In the genomic region with DNA sequence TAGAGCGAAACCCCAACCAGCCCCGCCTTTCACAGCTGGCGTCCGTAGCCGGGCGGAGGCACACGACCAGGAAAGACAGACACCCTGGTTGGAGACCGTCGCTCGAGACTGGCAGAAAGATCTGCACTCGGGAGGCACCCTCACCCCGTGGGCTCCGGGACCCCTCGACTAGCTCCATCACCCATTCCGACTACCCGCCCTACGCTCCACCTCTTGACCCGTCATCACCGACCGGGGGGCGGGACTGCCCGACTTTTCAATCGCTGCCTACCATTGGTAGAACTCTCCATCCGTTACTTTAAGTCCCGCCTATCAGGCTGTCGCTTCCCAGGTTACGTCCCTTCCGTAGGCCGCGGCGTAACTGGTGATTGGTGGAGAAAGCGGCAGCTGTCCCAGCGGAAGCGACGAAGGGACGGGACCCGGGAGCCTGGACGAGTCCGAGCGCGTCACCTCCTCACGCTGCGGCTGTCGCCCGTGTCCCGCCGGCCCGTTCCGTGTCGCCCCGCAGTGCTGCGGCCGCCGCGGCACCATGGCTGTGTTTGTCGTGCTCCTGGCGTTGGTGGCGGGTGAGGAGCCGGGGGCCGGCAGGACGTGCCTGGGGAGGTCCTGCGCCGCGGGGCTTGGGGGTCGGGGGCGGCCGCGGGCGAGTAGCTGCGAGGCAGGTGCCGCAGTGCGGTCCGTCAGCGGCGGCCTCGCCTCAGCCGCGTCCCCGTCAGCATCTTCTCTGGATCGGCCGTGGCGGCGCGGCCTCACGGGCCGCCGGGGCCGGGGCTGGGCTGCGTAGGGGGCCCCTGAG, we compare ENCODE assay signal across 8 cellular contexts. TPM values are rescaled to one million over a fixed set of nuclear protein-coding genes. Genes with fewer than 3 reads are reported as not detected.
DNase-seq lines count a peak whose midpoint lies in the region; ATAC-seq and TF ChIP-seq lines count a peak whose summit lies in the region.

A gene with protein sequence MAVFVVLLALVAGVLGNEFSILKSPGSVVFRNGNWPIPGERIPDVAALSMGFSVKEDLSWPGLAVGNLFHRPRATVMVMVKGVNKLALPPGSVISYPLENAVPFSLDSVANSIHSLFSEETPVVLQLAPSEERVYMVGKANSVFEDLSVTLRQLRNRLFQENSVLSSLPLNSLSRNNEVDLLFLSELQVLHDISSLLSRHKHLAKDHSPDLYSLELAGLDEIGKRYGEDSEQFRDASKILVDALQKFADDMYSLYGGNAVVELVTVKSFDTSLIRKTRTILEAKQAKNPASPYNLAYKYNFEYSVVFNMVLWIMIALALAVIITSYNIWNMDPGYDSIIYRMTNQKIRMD (plus strand): TSS at position 434 of the 796 bp plus-strand sequence. CDS start 96 bp downstream, at position 530.

- TF ChIP-seq POLR2A in gastroesophageal sphincter (IDR thresholded peaks at IDR 0.05) = peak; percentile 79 to 84

- CTCF ChIA-PET in activated naive CD4-positive, alpha-beta T cell treated with anti-CD3 and anti-CD28 coated beads, Interleukin-2, amount 10 ng/mL, durations not matched to agents 7 days and 5 days (lab: Charles Lee) = interaction anchor here (0.8 to 0.9 kb wide), 3 partner anchors 8 to 37 kb away, joined by 3 to 4 read pairs (median 3); no protein-coding TSS in a partner anchor

- no peaks in the 10 kb centered on the region for H3K27me3 Mint-ChIP-seq in activated naive CD4-positive, alpha-beta T cell treated with anti-CD3 and anti-CD28 coated beads, Interleukin-2, amount 10 ng/mL, durations not matched to agents 7 days and 5 days

- TF ChIP-seq CTCF in HFF-Myc (IDR thresholded peaks at IDR 0.05; ENCODE audit: low read depth, low read length, missing control alignments) (no peak), gastroesophageal sphincter (IDR thresholded peaks at IDR 0.05) (no peak), neutrophil (IDR thresholded peaks at IDR 0.05) (peak; percentile 13)

- peaks cover 2% of the 10 kb centered on the region for H3K36me3 Mint-ChIP-seq in activated naive CD4-positive, alpha-beta T cell treated with anti-CD3 and anti-CD28 coated beads, Interleukin-2, amount 10 ng/mL, durations not matched to agents 7 days and 5 days

- peak within 1 kb of the TSS; percentile 90 for H3K27ac Mint-ChIP-seq in activated naive CD4-positive, alpha-beta T cell treated with anti-CD3 and anti-CD28 coated beads, Interleukin-2, amount 10 ng/mL, durations not matched to agents 7 days and 5 days

- no peaks in the 10 kb centered on the region for H3K9me3 ChIP-seq in gastroesophageal sphincter
- H3K9me3 ChIP-seq in neutrophil = no peaks in the 10 kb centered on the region

- DNase-seq in GM03348 (ENCODE audit: low spot score) = peak; percentile 95
- peak; percentile 83 for DNase-seq in HFF-Myc (ENCODE audit: extremely low read depth, low read depth)
- DNase-seq in NAMALWA (ENCODE audit: low spot score) = peak; percentile 96
- peak; percentile 94 for DNase-seq in SK-N-DZ (ENCODE audit: low spot score)
- peak; percentile 93 for DNase-seq in activated naive CD4-positive, alpha-beta T cell treated with anti-CD3 and anti-CD28 coated beads, Interleukin-2, amount 10 ng/mL, durations not matched to agents 7 days and 5 days
- peak; percentile 39 to 93 (median 85) for DNase-seq in substantia nigra (lab: John Stamatoyannopoulos, UW)

- TF ChIP-seq EP300 in gastroesophageal sphincter (IDR thresholded peaks at IDR 0.05) = no peak

- H3K4me1 Mint-ChIP-seq in activated naive CD4-positive, alpha-beta T cell treated with anti-CD3 and anti-CD28 coated beads, Interleukin-2, amount 10 ng/mL, durations not matched to agents 7 days and 5 days = peaks cover 27% of the 10 kb centered on the region

- H3K36me3 ChIP-seq in gastroesophageal sphincter (no peaks in the 10 kb centered on the region), neutrophil (no peaks in the 10 kb centered on the region)

- H3K4me3 Mint-ChIP-seq in activated naive CD4-positive, alpha-beta T cell treated with anti-CD3 and anti-CD28 coated beads, Interleukin-2, amount 10 ng/mL, durations not matched to agents 7 days and 5 days = peak within 1 kb of the TSS; percentile 87

- H3K9me3 Mint-ChIP-seq in activated naive CD4-positive, alpha-beta T cell treated with anti-CD3 and anti-CD28 coated beads, Interleukin-2, amount 10 ng/mL, durations not matched to agents 7 days and 5 days = no peaks in the 10 kb centered on the region

- ATAC-seq in gastroesophageal sphincter = peak; percentile 98

- no peaks in the 10 kb centered on the region for H3K27me3 ChIP-seq in gastroesophageal sphincter
- no peaks in the 10 kb centered on the region for H3K27me3 ChIP-seq in neutrophil

- 32% methylated on average over 22 of the region's 89 CpGs; no CpG with 5 or more reads in 1 of the 2 donors for WGBS in gastroesophageal sphincter (ENCODE audit: low coverage in 1 of 2), 2 donors

- H3K4me1 ChIP-seq in gastroesophageal sphincter = peaks cover 0 to 16% (median 5%) of the 10 kb centered on the region in 3 donors
- peaks cover 50 to 64% of the 10 kb centered on the region in 2 experiments for H3K4me1 ChIP-seq in neutrophil (ENCODE audit: control insufficient read depth in 1 of 2, insufficient read depth in 1 of 2, low read depth in 1 of 2, low read length in 1 of 2)

- H3K4me3 ChIP-seq in HFF-Myc (replicated peaks; ENCODE audit: low read depth, low read length) (peak within 1 kb of the TSS; percentile 59), gastroesophageal sphincter (peak within 1 kb of the TSS; percentile 73 to 82), neutrophil (ENCODE audit: low read depth in 1 of 2, low read length in 1 of 2) (peak within 1 kb of the TSS; percentile 67 to 76)

- H3K27ac ChIP-seq in gastroesophageal sphincter (peak within 1 kb of the TSS; percentile 76 to 94 (median 90)), neutrophil (peak within 1 kb of the TSS; percentile 95), substantia nigra (ENCODE audit: low read depth, low read length, poor library complexity, severe bottlenecking) (peak within 1 kb of the TSS; percentile 73)

RNA-seq across cellular contexts. Expression of the gene that starts here (rescaled TPM):
- 65.8 and 90.3 TPM in 2 replicates for polyA plus RNA-seq in SK-N-DZ (2014; cell fraction: cytosol; rRNA removed)
- 39.4 and 39.9 TPM in 2 replicates for polyA plus RNA-seq in SK-N-DZ (2014; cell fraction: nucleus; rRNA removed)
- total RNA-seq in gastroesophageal sphincter = 100 to 1,000 TPM; 106 to 141 (median 115) TPM

Comparison
In these comparisons a context has a peak if more than half of its experiments do, and no peak if none do; other contexts are left out.
1. Peak in every context shown above with its lines: DNase-seq, ATAC-seq, H3K4me3 ChIP-seq and H3K27ac ChIP-seq.